Comparison of ENCODE assay signal across 20 cellular contexts in the genomic region with DNA sequence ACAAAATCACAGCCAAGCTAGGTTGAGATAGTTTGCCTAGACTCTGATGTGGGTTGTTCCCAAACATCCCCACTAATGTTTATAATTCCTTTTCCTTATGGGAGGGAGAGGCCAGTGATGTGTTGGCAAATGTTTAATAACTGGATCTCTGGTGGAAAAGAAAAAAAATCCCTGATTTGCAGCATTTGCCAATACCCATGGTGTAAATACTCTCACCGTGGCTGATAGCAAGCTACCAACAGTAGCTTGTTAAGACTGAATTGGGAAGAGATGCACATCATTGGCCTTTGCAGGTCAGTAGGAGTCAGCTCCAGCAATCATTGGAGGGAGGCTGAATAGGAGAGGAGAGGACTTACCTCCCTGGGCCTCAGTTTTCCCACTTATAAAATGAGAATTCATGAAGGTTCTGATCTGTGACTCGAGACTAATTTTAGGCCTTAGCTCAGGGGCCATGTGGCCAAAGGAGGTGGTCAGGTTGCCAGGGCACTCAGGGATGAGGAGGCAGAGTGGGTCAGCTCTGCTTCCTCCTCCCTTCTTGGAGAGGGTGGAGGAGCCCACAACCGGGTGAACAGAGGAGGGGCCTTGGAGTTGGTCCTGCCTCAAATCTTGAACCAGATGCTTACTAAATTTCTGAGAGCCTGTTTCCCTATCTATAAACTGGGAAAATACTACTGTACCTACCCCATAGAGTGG. TPM values are rescaled to one million over a fixed set of nuclear protein-coding genes. Genes with fewer than 3 reads are reported as not detected.
DNase-seq lines count a peak whose midpoint lies in the region; ATAC-seq, FAIRE-seq and TF ChIP-seq lines count a peak whose summit lies in the region.
"Had no signal": no experiment of that assay in that cellular context is flagged by ENCODE, and none has a peak within 500 bp of the region (broad histone marks: within the 10 kb centered on the region; RNA-seq: fewer than 3 reads in every experiment).

No MANE protein-coding gene starts in this region.

- H3F3A ChIP-seq in GM23248 (ENCODE audit: insufficient read depth): no peaks in the 10 kb centered on the region

- no peak overlapping the region for H3K4me2 ChIP-seq in GM23248 (ENCODE audit: unreplicated experiment)
- H3K4me2 ChIP-seq: BLaER1 treated with 17β-estradiol and CSF1 and Interleukin-3, amounts not matched to agents 10 nM and 100 nM had no signal

- no peak for ATAC-seq in GM21526 (IDR thresholded peaks at IDR 0.05; ENCODE audit: low FRiP score, unreplicated experiment)
- ATAC-seq: CD8-positive, alpha-beta T cell had no signal

- H4K20me1 ChIP-seq in GM23248 (ENCODE audit: insufficient read depth): no peaks in the 10 kb centered on the region
- H4K20me1 ChIP-seq: BLaER1 treated with 17β-estradiol and CSF1 and Interleukin-3, amounts not matched to agents 10 nM and 100 nM had no signal

- H3K4me1 ChIP-seq in GM23248 (ENCODE audit: insufficient read depth) (no peaks in the 10 kb centered on the region), vagina (no peaks in the 10 kb centered on the region)
- H3K4me1 ChIP-seq: Caco-2 had no signal

- H3K9ac ChIP-seq in GM23248: no peak overlapping the region
- H3K9ac ChIP-seq: BLaER1 treated with 17β-estradiol and CSF1 and Interleukin-3, amounts not matched to agents 10 nM and 100 nM had no signal

- WGBS in GM23248 (ENCODE audit: low coverage in 1 of 2, low lambda C conversion rate in 2 of 2, missing lambda C conversion rate in 2 of 2), 2 experiments: 66 to 75% methylated on average over 3 of the region's 3 CpGs

- H2AFZ ChIP-seq in GM23248: no peak overlapping the region

- FAIRE-seq in RCC 7860 (lab: Jason Lieb, UNC): no peak
- FAIRE-seq: A204.1, D721Med, G401.6, GM12891, GM19239 had no signal

- no peaks in the 10 kb centered on the region for H3K79me2 ChIP-seq in GM23248 (ENCODE audit: insufficient read depth)

- in situ Hi-C loops in GM23248 (cut with MboI): loop anchor here (10.0 kb wide), 1 partner anchor 173 kb away; no protein-coding TSS in a partner anchor

- H3K4me3 ChIP-seq in GM23248 (no peak overlapping the region), vagina (no peak overlapping the region)
- H3K4me3 ChIP-seq: BLaER1 treated with 17β-estradiol and CSF1 and Interleukin-3, amounts not matched to agents 10 nM and 100 nM had no signal

- TF ChIP-seq POLR2A in vagina (IDR thresholded peaks at IDR 0.05): no peak

- intact Hi-C loops in vagina (cut with DNase I): no loop called here

- no peak for TF ChIP-seq CTCF in vagina (IDR thresholded peaks at IDR 0.05)

- H3K36me3 ChIP-seq in GM23248 (ENCODE audit: low read depth) (no peaks in the 10 kb centered on the region), vagina (no peaks in the 10 kb centered on the region)
- H3K36me3 ChIP-seq: BLaER1 treated with 17β-estradiol and CSF1 and Interleukin-3, amounts not matched to agents 10 nM and 100 nM had no signal

- H3K27me3 ChIP-seq in GM23248 (replicated peaks; ENCODE audit: insufficient read depth) (no peaks in the 10 kb centered on the region), vagina (no peaks in the 10 kb centered on the region)
- H3K27me3 ChIP-seq: BLaER1 treated with 17β-estradiol and CSF1 and Interleukin-3, amounts not matched to agents 10 nM and 100 nM had no signal

- no peaks in the 10 kb centered on the region for H3K9me2 ChIP-seq in GM23248 (ENCODE audit: insufficient read depth)

- H3K27ac ChIP-seq in GM23248 (no peak overlapping the region), vagina (no peak overlapping the region)
- H3K27ac ChIP-seq: BLaER1 treated with 17β-estradiol and CSF1 and Interleukin-3, amounts not matched to agents 10 nM and 100 nM; C4-2B had no signal

- DNase-seq in GM23248 (peak; percentile 23), myocyte (ENCODE audit: low read depth) (peak; percentile 50), vagina (ENCODE audit: extremely low spot score in 2 of 2) (no peak), RCC 7860 (ENCODE audit: low spot score) (no peak)
- DNase-seq: 8988T; AML-193; Caco-2; Calu3; CD4-positive, alpha-beta T cell; CD8-positive, alpha-beta T cell; DMS79 treated with DMSO at 0.1 percent for 48 hours; GF-D8 had no signal

- H3K9me3 ChIP-seq in GM23248 (ENCODE audit: low read depth) (no peaks in the 10 kb centered on the region), vagina (no peaks in the 10 kb centered on the region)
- H3K9me3 ChIP-seq: Caco-2 had no signal

RNA-seq across cellular contexts. Expression of gene SCMH1, which starts 20.0 kb away (rescaled TPM):
- 15.0 and 16.6 TPM in 2 replicates for total RNA-seq in GM23248 (2014; rRNA removed; shearing (Covaris generic))
- polyA plus RNA-seq in GM23248 (2016; fragmentation: Nextera tagmentation; extraction: Ambion mirVana): 10.8 and 12.0 TPM in 2 replicates
- total RNA-seq in myocyte (23.2 and 34.8 TPM in 2 replicates), vagina (35.1 TPM)
- 29.2 TPM for polyA plus RNA-seq in myocyte (2012)

Comparison
In these comparisons a context has a peak if more than half of its experiments do, and no peak if none do; other contexts are left out.
1. DNase-seq: peak in GM23248 (single experiment) and myocyte (single experiment); none in vagina (0 of 2) and RCC 7860 (single experiment).